8 cellular contexts compared by ENCODE assay signal in the genomic region with DNA sequence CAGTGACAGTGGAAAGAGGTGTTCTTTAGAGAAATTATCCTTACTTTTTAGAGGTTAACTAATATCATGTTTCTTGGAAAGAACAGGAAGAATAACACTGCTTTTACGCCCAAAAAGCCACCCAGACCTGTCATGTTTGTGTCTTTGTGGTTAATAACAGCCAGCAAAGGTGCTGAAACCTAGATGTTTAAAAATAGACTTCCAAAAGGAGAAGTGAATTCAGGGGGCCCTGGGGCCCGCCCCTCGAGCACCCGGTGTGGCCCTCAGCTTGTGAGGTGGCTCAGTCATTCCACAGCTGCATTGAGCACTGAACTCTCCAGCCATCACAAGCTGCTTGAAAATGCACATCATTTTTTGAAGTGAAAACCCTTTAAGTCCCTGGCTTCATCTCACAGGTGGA. TPM values are rescaled to one million over a fixed set of nuclear protein-coding genes. Genes with fewer than 3 reads are reported as not detected.
DNase-seq lines count a peak whose midpoint lies in the region; ATAC-seq and TF ChIP-seq lines count a peak whose summit lies in the region.
"Had no signal": no experiment of that assay in that cellular context is flagged by ENCODE, and none has a peak within 500 bp of the region (broad histone marks: within the 10 kb centered on the region; RNA-seq: fewer than 3 reads in every experiment).

No MANE protein-coding gene starts in this region.

- intact Hi-C loops in mucosa of descending colon (cut with DNase I, micrococcal nuclease) (no loop called here), mammary epithelial cell (cut with micrococcal nuclease) (no loop called here)

- dilution Hi-C loops in mammary epithelial cell (cut with HindIII; ENCODE audit: low sequenced_read_pairs) = no loop called here

- no peaks in the 10 kb centered on the region for H3K27me3 ChIP-seq in mammary epithelial cell (ENCODE audit: insufficient read depth, low read length)
- H3K27me3 ChIP-seq: upper lobe of left lung had no signal

- H3K4me1 ChIP-seq in mucosa of descending colon (ENCODE audit: low read depth) (no peaks in the 10 kb centered on the region), mammary epithelial cell (ENCODE audit: insufficient read depth, low read length) (no peaks in the 10 kb centered on the region)

- H3K79me2 ChIP-seq in mammary epithelial cell (ENCODE audit: insufficient read depth, low read length) = no peaks in the 10 kb centered on the region

- no peak for TF ChIP-seq CTCF in mucosa of descending colon (IDR thresholded peaks at IDR 0.05)
- TF ChIP-seq CTCF in mammary epithelial cell (conservative IDR thresholded peaks at IDR 0.05 in 1 of 2, IDR thresholded peaks at IDR 0.05 in 1 of 2; ENCODE audit: extremely low read depth in 1 of 2, insufficient read depth in 1 of 2, low read depth in 1 of 2, low read length in 2 of 2) = no peak

- no peaks in the 10 kb centered on the region for H4K20me1 ChIP-seq in mammary epithelial cell (ENCODE audit: insufficient read depth, low read length)

- H3K4me2 ChIP-seq in mammary epithelial cell (ENCODE audit: insufficient read depth, low read depth, low read length) = no peak overlapping the region

- H3K36me3 ChIP-seq in mucosa of descending colon (ENCODE audit: low read depth) (no peaks in the 10 kb centered on the region), mammary epithelial cell (ENCODE audit: insufficient read depth, low read length) (peaks cover 3% of the 10 kb centered on the region)

- CTCF ChIA-PET in mammary epithelial cell (lab: Charles Lee; ENCODE audit: low non-redundant PET) = no interaction called here

- no peak overlapping the region for H3K27ac ChIP-seq in mammary epithelial cell (ENCODE audit: insufficient read depth, low read depth, low read length)

- BruUV-seq in mammary epithelial cell (replicated peaks; lab: Mats Ljungman, UMichigan) = no TSS peak

- DNase-seq in mucosa of descending colon (peak in 1 of 3 donors; percentile 71), NCI-H2227 (lab: John Stamatoyannopoulos, UW; ENCODE audit: unreplicated experiment) (no peak), mammary epithelial cell (no peak), epidermal melanocyte (ENCODE audit: insufficient read length, low spot score) (no peak)

- H3K4me3 ChIP-seq in mucosa of descending colon = no peak overlapping the region
- no peak overlapping the region for H3K4me3 ChIP-seq in mammary epithelial cell (replicated peaks in 1 of 3; ENCODE audit: insufficient read depth in 1 of 3, low read depth in 2 of 3, low read length in 3 of 3)

- ATAC-seq in GM18867 (IDR thresholded peaks at IDR 0.05; ENCODE audit: unreplicated experiment) (peak; percentile 74), GM21528 (IDR thresholded peaks at IDR 0.05; ENCODE audit: low FRiP score, unreplicated experiment) (peak; percentile 68), HG03521 (IDR thresholded peaks at IDR 0.05; ENCODE audit: unreplicated experiment) (peak; percentile 73), mucosa of descending colon (peak; percentile 76)

- 100% methylated on average over 4 of the region's 4 CpGs for WGBS in mammary epithelial cell (ENCODE audit: low coverage, missing lambda C conversion rate)

- no peak overlapping the region for H3K9ac ChIP-seq in mammary epithelial cell (ENCODE audit: insufficient read depth, low read length)

- H2AFZ ChIP-seq in mammary epithelial cell (ENCODE audit: low read depth, low read length) = no peak overlapping the region

- in situ Hi-C loops in mammary epithelial cell (cut with MboI; ENCODE audit: low sequenced_read_pairs in 2 of 2) = no loop called here

- H3K9me3 ChIP-seq in mucosa of descending colon (no peaks in the 10 kb centered on the region), mammary epithelial cell (replicated peaks; ENCODE audit: insufficient read depth, low read length) (no peaks in the 10 kb centered on the region)
- H3K9me3 ChIP-seq: upper lobe of left lung had no signal

RNA-seq across cellular contexts. Expression of gene AMN, which starts 20.8 kb away (rescaled TPM):
- total RNA-seq in mucosa of descending colon = 100 to 1,000 TPM; 128 to 486 (median 198) TPM
- total RNA-seq in mammary epithelial cell = under 1 TPM in 1 of 2 donors, not detected in 1; 0.64 TPM
- polyA plus RNA-seq in mammary epithelial cell = not detected
- not detected for polyA minus RNA-seq in mammary epithelial cell

Comparison
In these comparisons a context has a peak if more than half of its experiments do, and no peak if none do; other contexts are left out.
1. RNA of gene AMN, which starts 20.8 kb away (total RNA-seq): 128 to 486 TPM in mucosa of descending colon; 0.64 TPM in mammary epithelial cell; every median in the first group is over 10 times any median in the second.
2. Peak in every context shown above with its lines, with median percentiles within 50 percentile points of each other: ATAC-seq.